In the genomic region with DNA sequence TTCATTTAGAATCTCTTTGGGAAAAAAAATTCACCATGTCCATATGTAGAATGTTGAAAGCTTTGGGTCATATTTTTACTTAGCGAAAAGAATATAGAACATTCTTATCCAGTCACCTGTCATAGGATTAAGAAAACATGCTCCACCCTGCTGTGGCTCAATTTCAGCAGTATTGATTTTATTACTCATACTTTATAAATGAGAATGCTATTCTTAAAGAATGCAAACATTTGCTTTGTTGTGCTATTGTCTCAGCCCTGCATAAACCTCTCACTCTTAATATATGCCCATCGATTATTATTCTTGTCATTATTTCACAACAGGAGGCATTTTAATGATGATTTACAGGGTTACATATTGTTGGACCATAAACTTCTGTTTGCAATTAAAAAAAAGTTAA, we compare ENCODE assay signal across 19 cellular contexts. TPM values are rescaled to one million over a fixed set of nuclear protein-coding genes. Genes with fewer than 3 reads are reported as not detected.
A peak's percentile ranks its signal among the peaks of the same experiment; 100 is the strongest.
DNase-seq lines count a peak whose midpoint lies in the region; ATAC-seq, FAIRE-seq and TF ChIP-seq lines count a peak whose summit lies in the region.
"Had no signal": no experiment of that assay in that cellular context is flagged by ENCODE, and none has a peak within 500 bp of the region (broad histone marks: within the 10 kb centered on the region; RNA-seq: fewer than 3 reads in every experiment).

No MANE protein-coding gene starts in this region.

- H3K9ac ChIP-seq in PC-3 (ENCODE audit: low read length) = no peak overlapping the region; the same call in 1 of the 2 replicates

- H3K27me3 ChIP-seq in PC-3 (ENCODE audit: low read length) (no peaks in the 10 kb centered on the region), bronchial epithelial cell (ENCODE audit: control insufficient read depth, insufficient read depth, low read length) (peaks cover 10% of the 10 kb centered on the region), small intestine (ENCODE audit: control insufficient read depth in 2 of 2, insufficient read depth in 2 of 2, low read length in 2 of 2) (no peaks in the 10 kb centered on the region), hepatocyte (no peaks in the 10 kb centered on the region)

- H3K36me3 Mint-ChIP-seq in Calu3 (ENCODE audit: insufficient read depth, unreplicated experiment) = peaks cover 3% of the 10 kb centered on the region
- no peaks in the 10 kb centered on the region; the same call in 1 of the 2 replicates for H3K36me3 Mint-ChIP-seq in HFFc6 (ENCODE audit: low read depth)
- H3K36me3 Mint-ChIP-seq: IgD-negative memory B cell had no signal

- 0 out of 2 replicates have a peak overlapping the region, but pooled peaks have one; percentile 44 for H3K4me3 ChIP-seq in PC-3 (ENCODE audit: low read length)
- no peak overlapping the region for H3K4me3 ChIP-seq in bronchial epithelial cell (ENCODE audit: low read depth, low read length)
- H3K4me3 ChIP-seq in small intestine (ENCODE audit: low read depth in 1 of 2, low read length in 2 of 2) = no peak overlapping the region
- H3K4me3 ChIP-seq in hepatocyte = no peak overlapping the region

- H3K4me1 ChIP-seq in PC-3 (ENCODE audit: insufficient read depth, low read length) = peaks cover 42% of the 10 kb centered on the region
- no peaks in the 10 kb centered on the region for H3K4me1 ChIP-seq in small intestine (ENCODE audit: control insufficient read depth in 2 of 2, insufficient read depth in 1 of 2, low read depth in 1 of 2, low read length in 1 of 2)
- peaks cover 7% of the 10 kb centered on the region for H3K4me1 ChIP-seq in hepatocyte (ENCODE audit: insufficient read depth)

- H3K4me2 ChIP-seq in PC-3 (ENCODE audit: low read length) = peak overlapping the region; percentile 81
- no peak overlapping the region for H3K4me2 ChIP-seq in hepatocyte

- FAIRE-seq in bronchial epithelial cell (lab: Jason Lieb, UNC) (no peak), small intestine (lab: Jason Lieb, UNC) (no peak)
- FAIRE-seq: H54 had no signal

- H3K4me3 Mint-ChIP-seq in Calu3 (ENCODE audit: low read depth, unreplicated experiment) (peak overlapping the region; percentile 6), HFFc6 (no peak overlapping the region)
- H3K4me3 Mint-ChIP-seq: IgD-negative memory B cell had no signal

- H2AFZ ChIP-seq in PC-3 (ENCODE audit: low read length) (no peak overlapping the region), hepatocyte (no peak overlapping the region)

- H3K4me1 Mint-ChIP-seq in Calu3 (ENCODE audit: low read depth, unreplicated experiment) = peaks cover 32% of the 10 kb centered on the region
- no peaks in the 10 kb centered on the region for H3K4me1 Mint-ChIP-seq in HFFc6 (ENCODE audit: low read depth)
- H3K4me1 Mint-ChIP-seq: IgD-negative memory B cell had no signal

- H3K27ac Mint-ChIP-seq in Calu3 (ENCODE audit: unreplicated experiment) = peak overlapping the region; percentile 34
- no peak overlapping the region for H3K27ac Mint-ChIP-seq in HFFc6
- H3K27ac Mint-ChIP-seq: IgD-negative memory B cell had no signal

- H3K79me2 ChIP-seq in PC-3 (ENCODE audit: low read length) (no peaks in the 10 kb centered on the region), hepatocyte (no peaks in the 10 kb centered on the region)

- H4K20me1 ChIP-seq in PC-3 (ENCODE audit: low read length) (no peaks in the 10 kb centered on the region), hepatocyte (ENCODE audit: insufficient read depth, poor library complexity, severe bottlenecking) (no peaks in the 10 kb centered on the region)

- POLR2A ChIA-PET in PC-3 (lab: Charles Lee; ENCODE audit: unreplicated experiment) = no interaction called here

- H3K9me3 Mint-ChIP-seq in Calu3 (ENCODE audit: low read depth, unreplicated experiment) = no peaks in the 10 kb centered on the region
- peaks cover 15% of the 10 kb centered on the region; the same call in 1 of the 2 replicates for H3K9me3 Mint-ChIP-seq in HFFc6
- H3K9me3 Mint-ChIP-seq: IgD-negative memory B cell had no signal

- H3K9me3 ChIP-seq in PC-3 (ENCODE audit: low read length) = no peaks in the 10 kb centered on the region
- H3K9me3 ChIP-seq in small intestine (ENCODE audit: control insufficient read depth, low read depth) = no peaks in the 10 kb centered on the region
- H3K9me3 ChIP-seq in hepatocyte (ENCODE audit: low read depth) = no peaks in the 10 kb centered on the region

- DNase-seq in Calu3 = no peak
- peak; percentile 87 for DNase-seq in PC-3
- DNase-seq in bronchial epithelial cell (ENCODE audit: low read depth) = peak; percentile 78
- peak; percentile 40 for DNase-seq in small intestine
- DNase-seq in HFFc6 = no peak
- DNase-seq in hepatocyte (ENCODE audit: low spot score) = no peak
- DNase-seq: C1 segment of cervical spinal cord, DMS79 treated with DMSO at 0.1 percent for 48 hours, Karpas-422, MM.1S, NCI-H1092 treated with DMSO at 0.1 percent for 48 hours, NCI-H1694, NCI-H2081 treated with DMSO at 0.1 percent for 48 hours, NCI-H446 treated with DMSO at 0.1 percent for 48 hours, RPMI8226 had no signal

- CTCF ChIA-PET in Calu3 (lab: Charles Lee) (interaction anchor here (1.0 to 2.4 kb wide), 5 partner anchors 10 to 100 kb away, joined by 3 to 11 read pairs (median 4); no protein-coding TSS in a partner anchor), PC-3 (lab: Charles Lee) (no interaction called here)

- BruUV-seq in Calu3 (replicated peaks; lab: Mats Ljungman, UMichigan) (no TSS peak), PC-3 (replicated peaks; lab: Mats Ljungman, UMichigan) (no TSS peak)

- H3K9me2 ChIP-seq in PC-3 (replicated peaks; ENCODE audit: low read length) (no peaks in the 10 kb centered on the region), hepatocyte (replicated peaks; ENCODE audit: insufficient read depth) (no peaks in the 10 kb centered on the region)

- ATAC-seq in PC-3 = peak; percentile 66
- no peak for ATAC-seq in HG02763 (IDR thresholded peaks at IDR 0.05; ENCODE audit: unreplicated experiment)

- H3K27ac ChIP-seq in PC-3 (ENCODE audit: low read length) (peak overlapping the region; percentile 66), small intestine (ENCODE audit: low read depth in 1 of 2, low read length in 1 of 2) (no peak overlapping the region), hepatocyte (no peak overlapping the region)

- intact Hi-C loops in Calu3 (cut with micrococcal nuclease; ENCODE audit: unreplicated experiment) (loop anchor here (5.0 kb wide), 2 partner anchors 45 to 90 kb away; no protein-coding TSS in a partner anchor), PC-3 (cut with micrococcal nuclease) (loop anchor here (1.0 to 5.0 kb wide), 3 partner anchors 20 to 85 kb away; no protein-coding TSS in a partner anchor)

- WGBS in small intestine, 3 donors = 16 to 63% (median 28%) methylated on average over 2 of the region's 2 CpGs
- WGBS in hepatocyte (ENCODE audit: low lambda C conversion rate, missing lambda C conversion rate) = 77% methylated on average over 2 of the region's 2 CpGs

- H3F3A ChIP-seq in PC-3 (ENCODE audit: low read length, unreplicated experiment) = no peaks in the 10 kb centered on the region

- H3K27me3 Mint-ChIP-seq in Calu3 (ENCODE audit: unreplicated experiment) = peaks cover 21% of the 10 kb centered on the region
- peaks cover 2% of the 10 kb centered on the region for H3K27me3 Mint-ChIP-seq in HFFc6 (ENCODE audit: insufficient read depth)

- no peak for TF ChIP-seq CTCF in Calu3 (IDR thresholded peaks at IDR 0.05; ENCODE audit: unreplicated experiment)
- TF ChIP-seq CTCF in PC-3 (conservative IDR thresholded peaks at IDR 0.05; ENCODE audit: low read depth, low read length) = no peak
- TF ChIP-seq CTCF in bronchial epithelial cell (IDR thresholded peaks at IDR 0.05; ENCODE audit: insufficient read depth, low read length, severe bottlenecking) = no peak
- TF ChIP-seq CTCF in HFFc6 (IDR thresholded peaks at IDR 0.05) = no peak
- no peak for TF ChIP-seq CTCF in hepatocyte (IDR thresholded peaks at IDR 0.05; ENCODE audit: poor library complexity)

- no peaks in the 10 kb centered on the region for H3K36me3 ChIP-seq in PC-3 (ENCODE audit: low read depth, low read length)
- H3K36me3 ChIP-seq in bronchial epithelial cell (ENCODE audit: control insufficient read depth, insufficient read depth, low read length) = no peaks in the 10 kb centered on the region
- H3K36me3 ChIP-seq in small intestine (ENCODE audit: control insufficient read depth in 2 of 2, insufficient read depth in 2 of 2, low read length in 2 of 2) = no peaks in the 10 kb centered on the region
- no peaks in the 10 kb centered on the region for H3K36me3 ChIP-seq in hepatocyte (replicated peaks; ENCODE audit: insufficient read depth, low read depth)

RNA-seq across cellular contexts. Expression of a gene that starts 49.8 kb away (rescaled TPM):
- total RNA-seq in Calu3 (2022) (0.66 and 1.1 TPM in 2 replicates), PC-3 (2014; rRNA removed) (0.11 and 0.12 TPM in 2 replicates), bronchial epithelial cell (0.13 TPM in 1 of 2 replicates, not detected in the other), hepatocyte (20.4 and 21.2 TPM in 2 replicates)
- polyA plus RNA-seq in small intestine (1 to 10 TPM in 1 of 3 donors, under 1 TPM in 2; 0.27 to 1.7 (median 0.89) TPM), hepatocyte (8.0 and 12.1 TPM in 2 replicates)
- total RNA-seq in HFFc6 (2021; fragmentation: NEBNext Ultra II Directional; extraction: Animal tissue kit (Norgen Biotek cat#: 25700)) = not detected
- total RNA-seq: OCI-LY7 had no signal
- polyA plus RNA-seq: IgD-negative memory B cell had no signal

Comparison
In these comparisons a context has a peak if more than half of its experiments do, and no peak if none do; other contexts are left out.
1. DNase-seq: peak in PC-3 (single experiment), bronchial epithelial cell (single experiment) and small intestine (single experiment); none in Calu3 (single experiment), HFFc6 (single experiment) and hepatocyte (single experiment).
2. RNA of a gene that starts 49.8 kb away (total RNA-seq): 20.4 to 21.2 TPM in hepatocyte; 0.66 to 1.1 TPM in Calu3, 0.11 to 0.12 TPM in PC-3, 0.13 TPM in bronchial epithelial cell and not detected in HFFc6; every median in the first group is over 10 times any median in the second.